ENCODE assay signal across 8 cellular contexts in genomic region chr3:24264748-24265158, GRCh38.
DNase-seq lines count a peak whose midpoint lies in the region; ATAC-seq and TF ChIP-seq lines count a peak whose summit lies in the region.

No MANE protein-coding gene starts in this region.

- H3K27me3 Mint-ChIP-seq in activated CD4-positive, alpha-beta T cell treated with anti-CD3 and anti-CD28 coated beads, Interleukin-2, amount 10 ng/mL, durations not matched to agents 7 days and 5 days: peaks cover 11% of the 10 kb centered on the region

- CTCF ChIA-PET in activated CD4-positive, alpha-beta T cell treated with anti-CD3 and anti-CD28 coated beads, Interleukin-2, amount 10 ng/mL, durations not matched to agents 7 days and 5 days (lab: Charles Lee): no interaction called here

- H3K36me3 Mint-ChIP-seq in activated CD4-positive, alpha-beta T cell treated with anti-CD3 and anti-CD28 coated beads, Interleukin-2, amount 10 ng/mL, durations not matched to agents 7 days and 5 days (ENCODE audit: low read depth): no peaks in the 10 kb centered on the region

- H3K4me3 Mint-ChIP-seq in activated CD4-positive, alpha-beta T cell treated with anti-CD3 and anti-CD28 coated beads, Interleukin-2, amount 10 ng/mL, durations not matched to agents 7 days and 5 days: no peak overlapping the region

- H3K27me3 ChIP-seq in H7 (ENCODE audit: control insufficient read depth, insufficient read depth, low read length): no peaks in the 10 kb centered on the region
- H3K27me3 ChIP-seq in Loucy (ENCODE audit: insufficient read depth, low read length, poor library complexity, severe bottlenecking): no peaks in the 10 kb centered on the region

- peak; percentile 54 for ATAC-seq in left colon

- H3F3A ChIP-seq in Loucy (ENCODE audit: low read depth): no peaks in the 10 kb centered on the region

- H3K9me3 ChIP-seq in Loucy (ENCODE audit: insufficient read depth, low read depth, low read length): no peaks in the 10 kb centered on the region

- peak; percentile 19 for DNase-seq in activated CD4-positive, alpha-beta T cell treated with anti-CD3 and anti-CD28 coated beads, Interleukin-2, amount 10 ng/mL, durations not matched to agents 7 days and 5 days
- no peak for DNase-seq in activated CD4-positive, alpha-beta T cell treated with anti-CD3 and anti-CD28 coated beads for 4 hours
- DNase-seq in H7 (peak; percentile 29), astrocyte of the spinal cord (ENCODE audit: low read depth, low spot score) (peak; percentile 43), left colon (no peak), NCI-H1092 (lab: John Stamatoyannopoulos, UW) (no peak), KG1 (lab: John Stamatoyannopoulos, UW) (no peak)

- POLR2A ChIA-PET in activated CD4-positive, alpha-beta T cell treated with anti-CD3 and anti-CD28 coated beads, Interleukin-2, amount 10 ng/mL, durations not matched to agents 7 days and 5 days (lab: Charles Lee): no interaction called here

- H3K9me2 ChIP-seq in Loucy (replicated peaks; ENCODE audit: low read depth, low read length): no peaks in the 10 kb centered on the region

- H3K36me3 ChIP-seq in H7 (replicated peaks; ENCODE audit: control insufficient read depth, insufficient read depth, low read length) (no peaks in the 10 kb centered on the region), Loucy (ENCODE audit: insufficient read depth, low read length) (no peaks in the 10 kb centered on the region)

- no peaks in the 10 kb centered on the region for H3K4me1 Mint-ChIP-seq in activated CD4-positive, alpha-beta T cell treated with anti-CD3 and anti-CD28 coated beads, Interleukin-2, amount 10 ng/mL, durations not matched to agents 7 days and 5 days

- H3K9ac ChIP-seq in Loucy (ENCODE audit: low read depth, low read length, poor library complexity, severe bottlenecking): no peak overlapping the region

- H3K4me3 ChIP-seq in H7 (ENCODE audit: insufficient read depth, low read depth, low read length) (no peak overlapping the region), Loucy (ENCODE audit: low read length, poor library complexity, severe bottlenecking) (no peak overlapping the region), astrocyte of the spinal cord (ENCODE audit: low read depth, low read length) (no peak overlapping the region)

- H3K9me3 Mint-ChIP-seq in activated CD4-positive, alpha-beta T cell treated with anti-CD3 and anti-CD28 coated beads, Interleukin-2, amount 10 ng/mL, durations not matched to agents 7 days and 5 days: no peaks in the 10 kb centered on the region

- no peaks in the 10 kb centered on the region for H3K4me1 ChIP-seq in Loucy (ENCODE audit: insufficient read depth, low read length, poor library complexity, severe bottlenecking)

- no peak overlapping the region for H2AFZ ChIP-seq in Loucy (ENCODE audit: low read length)

- TF ChIP-seq CTCF in Loucy (conservative IDR thresholded peaks at IDR 0.05; ENCODE audit: low read length) (peak; percentile 88), astrocyte of the spinal cord (IDR thresholded peaks at IDR 0.05; ENCODE audit: low read depth, low read length) (peak; percentile 77)

- no peaks in the 10 kb centered on the region for H4K20me1 ChIP-seq in Loucy (ENCODE audit: insufficient read depth, low read length, poor library complexity, severe bottlenecking)

- no peak overlapping the region for H3K27ac Mint-ChIP-seq in activated CD4-positive, alpha-beta T cell treated with anti-CD3 and anti-CD28 coated beads, Interleukin-2, amount 10 ng/mL, durations not matched to agents 7 days and 5 days

- in situ Hi-C loops in astrocyte of the spinal cord (cut with HindIII; ENCODE audit: low sequenced_read_pairs): no loop called here

- no peak overlapping the region for H3K4me2 ChIP-seq in Loucy (ENCODE audit: low read depth, low read length, poor library complexity, severe bottlenecking)

- no peaks in the 10 kb centered on the region for H3K79me2 ChIP-seq in Loucy (ENCODE audit: insufficient read depth, low read length)

- intact Hi-C loops in left colon (cut with DNase I, micrococcal nuclease): loop anchor here in 1 of 2 donors (10.0 kb wide), 1 partner anchor 220 kb away; no protein-coding TSS in a partner anchor

Comparison
In these comparisons a context has a peak if more than half of its experiments do, and no peak if none do; other contexts are left out.
1. DNase-seq: peak in activated CD4-positive, alpha-beta T cell treated with anti-CD3 and anti-CD28 coated beads, Interleukin-2, amount 10 ng/mL, durations not matched to agents 7 days and 5 days (single experiment), H7 (single experiment) and astrocyte of the spinal cord (single experiment); none in activated CD4-positive, alpha-beta T cell treated with anti-CD3 and anti-CD28 coated beads for 4 hours (0 of 2), left colon (0 of 2), NCI-H1092 (single experiment) and KG1 (single experiment).